Comparison of ENCODE assay signal across 1 cellular context in genomic region chr3:57420007-57420406, GRCh38.
TF ChIP-seq lines count a peak whose summit lies in the region.

No MANE protein-coding gene starts in this region.

TF ChIP-seq in K562, 482 proteins besides CTCF, POLR2A, EP300 and RAD21 (continued from another document):
- TF ChIP-seq ZBTB40 (IDR thresholded peaks at IDR 0.05) = peak; percentile 44; the same call in 1 of the 2 replicates
- TF ChIP-seq ZBTB40 (CRISPR knock-in tag; IDR thresholded peaks at IDR 0.05) = no peak
- TF ChIP-seq FIP1L1 (IDR thresholded peaks at IDR 0.05; ENCODE audit: low read depth, low read length, poor library complexity, severe bottlenecking) = no peak
- TF ChIP-seq TAL1 (IDR thresholded peaks at IDR 0.05) = peak; percentile 24; the same call in 1 of the 2 replicates
- peak; percentile 50 for TF ChIP-seq CBFA2T3 (IDR thresholded peaks at IDR 0.05)
- TF ChIP-seq, protein P1, sequence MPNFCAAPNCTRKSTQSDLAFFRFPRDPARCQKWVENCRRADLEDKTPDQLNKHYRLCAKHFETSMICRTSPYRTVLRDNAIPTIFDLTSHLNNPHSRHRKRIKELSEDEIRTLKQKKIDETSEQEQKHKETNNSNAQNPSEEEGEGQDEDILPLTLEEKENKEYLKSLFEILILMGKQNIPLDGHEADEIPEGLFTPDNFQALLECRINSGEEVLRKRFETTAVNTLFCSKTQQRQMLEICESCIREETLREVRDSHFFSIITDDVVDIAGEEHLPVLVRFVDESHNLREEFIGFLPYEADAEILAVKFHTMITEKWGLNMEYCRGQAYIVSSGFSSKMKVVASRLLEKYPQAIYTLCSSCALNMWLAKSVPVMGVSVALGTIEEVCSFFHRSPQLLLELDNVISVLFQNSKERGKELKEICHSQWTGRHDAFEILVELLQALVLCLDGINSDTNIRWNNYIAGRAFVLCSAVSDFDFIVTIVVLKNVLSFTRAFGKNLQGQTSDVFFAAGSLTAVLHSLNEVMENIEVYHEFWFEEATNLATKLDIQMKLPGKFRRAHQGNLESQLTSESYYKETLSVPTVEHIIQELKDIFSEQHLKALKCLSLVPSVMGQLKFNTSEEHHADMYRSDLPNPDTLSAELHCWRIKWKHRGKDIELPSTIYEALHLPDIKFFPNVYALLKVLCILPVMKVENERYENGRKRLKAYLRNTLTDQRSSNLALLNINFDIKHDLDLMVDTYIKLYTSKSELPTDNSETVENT (CRISPR knock-in tag; IDR thresholded peaks at IDR 0.05) = no peak
- 0 out of 2 replicates have a peak, but pooled peaks have one; percentile 21 for TF ChIP-seq ZBTB7A (IDR thresholded peaks at IDR 0.05; ENCODE audit: borderline replicate concordance, control insufficient read depth, low read depth, low read length)
- TF ChIP-seq ARID1B (IDR thresholded peaks at IDR 0.05) = peak; percentile 38; the same call in 1 of the 2 replicates
- 0 out of 2 replicates have a peak, but pooled peaks have one; percentile 23 for TF ChIP-seq DPF2 (IDR thresholded peaks at IDR 0.05)
